ENCODE assay signal across 1 cellular context in the genomic region with DNA sequence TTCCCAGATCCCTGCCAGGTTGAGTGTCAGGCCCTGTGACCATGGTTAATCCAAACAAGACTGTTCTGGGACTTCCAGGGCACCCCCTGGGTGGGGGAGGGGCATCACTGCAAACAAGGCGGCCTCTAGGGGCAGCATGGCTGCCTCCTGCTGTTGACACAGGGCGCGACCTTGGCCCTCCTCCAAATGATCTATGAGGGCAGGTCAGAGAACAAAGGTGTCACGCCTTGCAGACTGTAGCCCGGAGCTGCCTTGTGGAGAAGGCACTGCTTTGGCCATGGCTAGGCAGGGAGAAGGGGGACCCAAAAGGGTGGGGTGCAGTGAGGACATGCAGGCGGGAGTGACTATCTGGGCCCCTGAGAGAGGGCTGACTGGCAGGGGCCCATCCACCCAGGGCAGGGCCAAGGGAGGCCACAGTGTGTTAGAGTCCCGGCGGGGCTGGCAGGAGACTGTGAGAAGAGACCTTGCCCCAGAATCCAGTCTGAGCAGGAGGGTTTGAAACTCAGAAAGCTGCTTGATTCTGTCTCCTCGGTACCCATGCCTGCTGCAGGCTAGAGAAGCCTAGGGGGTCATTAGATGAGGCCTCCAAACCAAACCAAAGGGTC.
TF ChIP-seq lines count a peak whose summit lies in the region.

No MANE protein-coding gene starts in this region.

TF ChIP-seq in WTC11, 78 proteins besides CTCF, POLR2A, EP300 and RAD21 (continued from another document):
- TF ChIP-seq ZNF232 (CRISPR knock-in tag; IDR thresholded peaks at IDR 0.05) (no peak), ESRRA (CRISPR knock-in tag; IDR thresholded peaks at IDR 0.05; ENCODE audit: borderline replicate concordance) (no peak)
- TF ChIP-seq, protein P1, sequence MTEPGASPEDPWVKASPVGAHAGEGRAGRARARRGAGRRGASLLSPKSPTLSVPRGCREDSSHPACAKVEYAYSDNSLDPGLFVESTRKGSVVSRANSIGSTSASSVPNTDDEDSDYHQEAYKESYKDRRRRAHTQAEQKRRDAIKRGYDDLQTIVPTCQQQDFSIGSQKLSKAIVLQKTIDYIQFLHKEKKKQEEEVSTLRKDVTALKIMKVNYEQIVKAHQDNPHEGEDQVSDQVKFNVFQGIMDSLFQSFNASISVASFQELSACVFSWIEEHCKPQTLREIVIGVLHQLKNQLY (CRISPR knock-in tag; IDR thresholded peaks at IDR 0.05): no peak
- TF ChIP-seq, protein P2, sequence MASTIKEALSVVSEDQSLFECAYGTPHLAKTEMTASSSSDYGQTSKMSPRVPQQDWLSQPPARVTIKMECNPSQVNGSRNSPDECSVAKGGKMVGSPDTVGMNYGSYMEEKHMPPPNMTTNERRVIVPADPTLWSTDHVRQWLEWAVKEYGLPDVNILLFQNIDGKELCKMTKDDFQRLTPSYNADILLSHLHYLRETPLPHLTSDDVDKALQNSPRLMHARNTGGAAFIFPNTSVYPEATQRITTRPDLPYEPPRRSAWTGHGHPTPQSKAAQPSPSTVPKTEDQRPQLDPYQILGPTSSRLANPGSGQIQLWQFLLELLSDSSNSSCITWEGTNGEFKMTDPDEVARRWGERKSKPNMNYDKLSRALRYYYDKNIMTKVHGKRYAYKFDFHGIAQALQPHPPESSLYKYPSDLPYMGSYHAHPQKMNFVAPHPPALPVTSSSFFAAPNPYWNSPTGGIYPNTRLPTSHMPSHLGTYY (CRISPR knock-in tag; IDR thresholded peaks at IDR 0.05): no peak
